Comparison of ENCODE assay signal across 8 cellular contexts in the genomic region with DNA sequence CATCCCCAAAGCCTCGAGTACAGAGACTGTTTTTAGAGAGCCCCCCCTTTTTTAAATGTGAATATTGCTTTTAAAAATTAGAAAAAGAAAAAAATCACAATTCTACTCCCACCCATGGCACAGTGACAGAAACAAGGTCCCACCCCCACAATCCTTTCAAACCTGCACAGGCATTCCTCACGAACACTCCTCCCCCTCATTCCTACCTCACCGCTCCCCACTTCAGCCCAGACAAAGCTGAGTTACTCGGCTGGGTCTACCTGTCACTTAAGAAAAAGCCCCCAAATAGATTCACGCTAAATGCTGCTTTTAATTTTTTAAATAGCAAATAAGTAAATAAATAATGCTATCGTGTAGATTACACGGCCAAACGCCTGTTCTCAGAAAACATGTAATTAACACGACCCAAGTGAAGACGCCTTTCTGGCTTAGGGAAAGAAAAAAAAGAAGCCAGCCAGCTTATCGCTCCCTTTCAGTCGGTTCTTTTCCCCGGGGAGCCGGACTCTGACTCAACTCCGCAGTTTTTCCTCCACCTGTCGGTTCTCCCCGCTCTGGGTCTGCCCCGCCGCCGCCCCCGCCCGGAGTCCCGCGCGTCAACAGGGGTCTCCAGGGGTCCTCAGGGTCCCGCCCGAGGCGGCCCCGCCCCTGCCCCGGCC. TPM values are rescaled to one million over a fixed set of nuclear protein-coding genes. Genes with fewer than 3 reads are reported as not detected.
DNase-seq lines count a peak whose midpoint lies in the region; ATAC-seq and TF ChIP-seq lines count a peak whose summit lies in the region.

No MANE protein-coding gene starts in this region.

- H3K4me1 ChIP-seq in SK-N-SH (ENCODE audit: control insufficient read depth in 1 of 2, insufficient read depth in 2 of 2, low read depth in 1 of 2, low read length in 1 of 2) (no peaks in the 10 kb centered on the region; a peak in 2 of 4 replicates), upper lobe of right lung (peaks cover 8% of the 10 kb centered on the region)

- H3K27ac Mint-ChIP-seq in memory B cell: no peak overlapping the region

- CTCF ChIA-PET in SK-N-SH (lab: Yijun Ruan, JAX): interaction anchor here (0.9 kb wide), 1 partner anchor 19 kb away, joined by 3 read pairs; no protein-coding TSS in a partner anchor

- TF ChIP-seq EP300 in SK-N-SH (IDR thresholded peaks at IDR 0.05; ENCODE audit: borderline replicate concordance in 1 of 2, low read depth in 1 of 2, low read length in 1 of 2): no peak

- TF ChIP-seq CTCF in SK-N-SH (IDR thresholded peaks at IDR 0.05) (no peak), cardiac fibroblast (IDR thresholded peaks at IDR 0.05; ENCODE audit: low read depth, low read length) (no peak), upper lobe of right lung (IDR thresholded peaks at IDR 0.05) (no peak)

- no peaks in the 10 kb centered on the region for H3K9me3 ChIP-seq in SK-N-SH
- H3K9me3 ChIP-seq in upper lobe of right lung: no peaks in the 10 kb centered on the region

- POLR2A ChIA-PET in SK-N-SH (lab: Yijun Ruan, JAX): no interaction called here

- no peaks in the 10 kb centered on the region for H3K36me3 Mint-ChIP-seq in memory B cell

- peaks cover 44% of the 10 kb centered on the region for H3K27me3 ChIP-seq in SK-N-SH (ENCODE audit: insufficient read depth)
- no peaks in the 10 kb centered on the region for H3K27me3 ChIP-seq in upper lobe of right lung

- peak overlapping the region; percentile 92 for H3K4me3 Mint-ChIP-seq in memory B cell

- intact Hi-C loops in upper lobe of right lung (cut with DNase I): no loop called here

- no peaks in the 10 kb centered on the region for H3K9me3 Mint-ChIP-seq in memory B cell

- DNase-seq in SK-N-SH (no peak), NCI-H1105 treated with DMSO at 0.1 percent for 48 hours (lab: John Stamatoyannopoulos, UW) (peak; percentile 46), cardiac fibroblast (ENCODE audit: low read depth in 2 of 2) (peak; percentile 32 to 46), memory B cell (ENCODE audit: low spot score in 2 of 2) (no peak), upper lobe of right lung (no peak), NCI-H2227 (lab: John Stamatoyannopoulos, UW; ENCODE audit: unreplicated experiment) (no peak)

- peak overlapping the region; percentile 29; the same call in 1 of the 2 replicates for H2AFZ ChIP-seq in SK-N-SH (ENCODE audit: low read depth)

- no peaks in the 10 kb centered on the region for H3K36me3 ChIP-seq in SK-N-SH (replicated peaks in 1 of 2; ENCODE audit: control insufficient read depth in 1 of 2, insufficient read depth in 2 of 2, low read length in 1 of 2)
- H3K36me3 ChIP-seq in upper lobe of right lung: no peaks in the 10 kb centered on the region

- H3K9ac ChIP-seq in SK-N-SH: no peak overlapping the region

- H3K4me3 ChIP-seq in SK-N-SH (ENCODE audit: low read depth in 2 of 2, low read length in 1 of 2) (peak overlapping the region in 1 of 2 experiments; percentile 68; a peak in 2 of 4 replicates), cardiac fibroblast (replicated peaks in 1 of 2; ENCODE audit: low read depth in 2 of 2, low read length in 2 of 2) (peak overlapping the region; percentile 41 to 67), upper lobe of right lung (peak overlapping the region; percentile 77)

- no peaks in the 10 kb centered on the region for H3K9me2 ChIP-seq in SK-N-SH

- H4K20me1 ChIP-seq in SK-N-SH (ENCODE audit: insufficient read depth): no peaks in the 10 kb centered on the region

- H3K4me1 Mint-ChIP-seq in memory B cell: peaks cover 21% of the 10 kb centered on the region

- H3K27ac ChIP-seq in SK-N-SH (ENCODE audit: low read depth in 2 of 2, low read length in 1 of 2) (no peak overlapping the region), upper lobe of right lung (peak overlapping the region; percentile 87)

- TF ChIP-seq RAD21 in SK-N-SH (IDR thresholded peaks at IDR 0.05; ENCODE audit: low read length): no peak

- no peaks in the 10 kb centered on the region for H3K79me2 ChIP-seq in SK-N-SH (ENCODE audit: insufficient read depth)

- H3K4me2 ChIP-seq in SK-N-SH: peak overlapping the region; percentile 88

- 4% methylated on average over 13 of the region's 30 CpGs for WGBS in SK-N-SH (ENCODE audit: low lambda C conversion rate)

- ATAC-seq in SK-N-SH treated with all-trans-retinoic acid at 6 μM for 48 hours: no peak
- ATAC-seq in memory B cell (ENCODE audit: low read depth): no peak
- ATAC-seq in upper lobe of right lung: no peak
- no peak for ATAC-seq in GM21723 (IDR thresholded peaks at IDR 0.05; ENCODE audit: unreplicated experiment)

- no peaks in the 10 kb centered on the region for H3F3A ChIP-seq in SK-N-SH (replicated peaks; ENCODE audit: insufficient read depth)

- peaks cover 7% of the 10 kb centered on the region for H3K27me3 Mint-ChIP-seq in memory B cell

TF ChIP-seq in SK-N-SH, 30 proteins besides CTCF, POLR2A, EP300 and RAD21 (continues in another document):
- TF ChIP-seq FOXM1 (IDR thresholded peaks at IDR 0.05; ENCODE audit: low read depth) (no peak), SMC3 (IDR thresholded peaks at IDR 0.05; ENCODE audit: low read depth, low read length) (no peak), NFIC (IDR thresholded peaks at IDR 0.05; ENCODE audit: borderline replicate concordance) (no peak), TCF12 (IDR thresholded peaks at IDR 0.05) (no peak), MEF2A (IDR thresholded peaks at IDR 0.05; ENCODE audit: borderline replicate concordance, low read depth) (no peak), GATA2 (CRISPR knock-in tag; IDR thresholded peaks at IDR 0.05) (no peak)
- TF ChIP-seq, protein P1, sequence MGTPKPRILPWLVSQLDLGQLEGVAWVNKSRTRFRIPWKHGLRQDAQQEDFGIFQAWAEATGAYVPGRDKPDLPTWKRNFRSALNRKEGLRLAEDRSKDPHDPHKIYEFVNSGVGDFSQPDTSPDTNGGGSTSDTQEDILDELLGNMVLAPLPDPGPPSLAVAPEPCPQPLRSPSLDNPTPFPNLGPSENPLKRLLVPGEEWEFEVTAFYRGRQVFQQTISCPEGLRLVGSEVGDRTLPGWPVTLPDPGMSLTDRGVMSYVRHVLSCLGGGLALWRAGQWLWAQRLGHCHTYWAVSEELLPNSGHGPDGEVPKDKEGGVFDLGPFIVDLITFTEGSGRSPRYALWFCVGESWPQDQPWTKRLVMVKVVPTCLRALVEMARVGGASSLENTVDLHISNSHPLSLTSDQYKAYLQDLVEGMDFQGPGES (IDR thresholded peaks at IDR 0.05; ENCODE audit: low read depth, low read length): no peak
- TF ChIP-seq, protein P2, sequence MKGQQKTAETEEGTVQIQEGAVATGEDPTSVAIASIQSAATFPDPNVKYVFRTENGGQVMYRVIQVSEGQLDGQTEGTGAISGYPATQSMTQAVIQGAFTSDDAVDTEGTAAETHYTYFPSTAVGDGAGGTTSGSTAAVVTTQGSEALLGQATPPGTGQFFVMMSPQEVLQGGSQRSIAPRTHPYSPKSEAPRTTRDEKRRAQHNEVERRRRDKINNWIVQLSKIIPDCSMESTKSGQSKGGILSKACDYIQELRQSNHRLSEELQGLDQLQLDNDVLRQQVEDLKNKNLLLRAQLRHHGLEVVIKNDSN (IDR thresholded peaks at IDR 0.05; ENCODE audit: borderline replicate concordance, low read depth): no peak

TF ChIP-seq in SK-N-SH treated with all-trans-retinoic acid at 6 μM for 48 hours, 23 proteins besides CTCF, POLR2A, EP300 and RAD21:
- no peak for TF ChIP-seq ZNF8 (CRISPR knock-in tag; IDR thresholded peaks at IDR 0.05)
- TF ChIP-seq RARB (CRISPR knock-in tag; IDR thresholded peaks at IDR 0.05): no peak
- TF ChIP-seq, protein P3, sequence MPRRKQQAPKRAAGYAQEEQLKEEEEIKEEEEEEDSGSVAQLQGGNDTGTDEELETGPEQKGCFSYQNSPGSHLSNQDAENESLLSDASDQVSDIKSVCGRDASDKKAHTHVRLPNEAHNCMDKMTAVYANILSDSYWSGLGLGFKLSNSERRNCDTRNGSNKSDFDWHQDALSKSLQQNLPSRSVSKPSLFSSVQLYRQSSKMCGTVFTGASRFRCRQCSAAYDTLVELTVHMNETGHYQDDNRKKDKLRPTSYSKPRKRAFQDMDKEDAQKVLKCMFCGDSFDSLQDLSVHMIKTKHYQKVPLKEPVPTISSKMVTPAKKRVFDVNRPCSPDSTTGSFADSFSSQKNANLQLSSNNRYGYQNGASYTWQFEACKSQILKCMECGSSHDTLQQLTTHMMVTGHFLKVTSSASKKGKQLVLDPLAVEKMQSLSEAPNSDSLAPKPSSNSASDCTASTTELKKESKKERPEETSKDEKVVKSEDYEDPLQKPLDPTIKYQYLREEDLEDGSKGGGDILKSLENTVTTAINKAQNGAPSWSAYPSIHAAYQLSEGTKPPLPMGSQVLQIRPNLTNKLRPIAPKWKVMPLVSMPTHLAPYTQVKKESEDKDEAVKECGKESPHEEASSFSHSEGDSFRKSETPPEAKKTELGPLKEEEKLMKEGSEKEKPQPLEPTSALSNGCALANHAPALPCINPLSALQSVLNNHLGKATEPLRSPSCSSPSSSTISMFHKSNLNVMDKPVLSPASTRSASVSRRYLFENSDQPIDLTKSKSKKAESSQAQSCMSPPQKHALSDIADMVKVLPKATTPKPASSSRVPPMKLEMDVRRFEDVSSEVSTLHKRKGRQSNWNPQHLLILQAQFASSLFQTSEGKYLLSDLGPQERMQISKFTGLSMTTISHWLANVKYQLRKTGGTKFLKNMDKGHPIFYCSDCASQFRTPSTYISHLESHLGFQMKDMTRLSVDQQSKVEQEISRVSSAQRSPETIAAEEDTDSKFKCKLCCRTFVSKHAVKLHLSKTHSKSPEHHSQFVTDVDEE (CRISPR knock-in tag; IDR thresholded peaks at IDR 0.05): no peak
- TF ChIP-seq ISL1 (CRISPR knock-in tag; IDR thresholded peaks at IDR 0.05): no peak
TF ChIP-seq in SK-N-SH treated with all-trans-retinoic acid at 6 μM for 48 hours: peak in this region for 0.

RNA-seq across cellular contexts. Expression of a gene that starts 0.7 kb away (rescaled TPM):
- 0.02 TPM in 1 of 2 replicates, not detected in the other for polyA plus RNA-seq in SK-N-SH (2012; rRNA removed)
- 0.03 TPM in 2 replicates for polyA plus RNA-seq in SK-N-SH (2012; cell fraction: cytosol; rRNA removed)
- not detected in 2 replicates for polyA plus RNA-seq in SK-N-SH (2012; cell fraction: nucleus; rRNA removed)
- 36.8 TPM for total RNA-seq in upper lobe of right lung

Comparison
In these comparisons a context has a peak if more than half of its experiments do, and no peak if none do; other contexts are left out.
1. DNase-seq: peak in NCI-H1105 treated with DMSO at 0.1 percent for 48 hours (single experiment) and cardiac fibroblast (2 of 2); none in SK-N-SH (single experiment), memory B cell (0 of 2), upper lobe of right lung (single experiment) and NCI-H2227 (single experiment).